Comparison of ENCODE assay signal across 1 cellular context in genomic region chr14:74954232-74954946, GRCh38.
A peak's percentile ranks its signal among the peaks of the same experiment; 100 is the strongest.
TF ChIP-seq lines count a peak whose summit lies in the region.

No MANE protein-coding gene starts in this region.

TF ChIP-seq in HepG2, 621 proteins besides CTCF, POLR2A, EP300 and RAD21 (continued from another document and continues in another):
- TF ChIP-seq ZNF770 (CRISPR knock-in tag; IDR thresholded peaks at IDR 0.05) = 0 out of 2 replicates have a peak, but pooled peaks have one; percentile 38
- no peak for TF ChIP-seq ZSCAN12 (CRISPR knock-in tag; IDR thresholded peaks at IDR 0.05)
- no peak for TF ChIP-seq ZNF891 (CRISPR knock-in tag; IDR thresholded peaks at IDR 0.05)
- no peak for TF ChIP-seq CENPBD1 (CRISPR knock-in tag; IDR thresholded peaks at IDR 0.05; ENCODE audit: borderline replicate concordance, low read depth)
- no peak for TF ChIP-seq ZNF737 (CRISPR knock-in tag; IDR thresholded peaks at IDR 0.05; ENCODE audit: borderline replicate concordance)
- TF ChIP-seq NFRKB (IDR thresholded peaks at IDR 0.05) = no peak
- TF ChIP-seq ZNF142 (CRISPR knock-in tag; IDR thresholded peaks at IDR 0.05) = 0 out of 2 replicates have a peak, but pooled peaks have one; percentile 45
- no peak for TF ChIP-seq MAZ (IDR thresholded peaks at IDR 0.05; ENCODE audit: borderline replicate concordance, low read depth, low read length)
- TF ChIP-seq MAZ (CRISPR knock-in tag; IDR thresholded peaks at IDR 0.05; ENCODE audit: low read depth) = peak; percentile 53; the same call in 1 of the 2 replicates
- TF ChIP-seq ELK4 (CRISPR knock-in tag; IDR thresholded peaks at IDR 0.05; ENCODE audit: borderline replicate concordance) = no peak
- TF ChIP-seq ETV6 (CRISPR knock-in tag; conservative IDR thresholded peaks at IDR 0.05) = 0 out of 2 replicates have a peak, but pooled peaks have one; percentile 15
- TF ChIP-seq ZMYM3 (CRISPR knock-in tag; IDR thresholded peaks at IDR 0.05) = peak; percentile 13; the same call in 1 of the 2 replicates
- TF ChIP-seq ZNF296 (CRISPR knock-in tag; conservative IDR thresholded peaks at IDR 0.05) = no peak
- TF ChIP-seq ZNF235 (CRISPR knock-in tag; IDR thresholded peaks at IDR 0.05; ENCODE audit: borderline replicate concordance) = no peak
- no peak for TF ChIP-seq RFX1 (IDR thresholded peaks at IDR 0.05)
- peak; percentile 46; the same call in 1 of the 2 replicates for TF ChIP-seq ZNF746 (CRISPR knock-in tag; IDR thresholded peaks at IDR 0.05)
- TF ChIP-seq FOSL1 (CRISPR knock-in tag; IDR thresholded peaks at IDR 0.05; ENCODE audit: borderline replicate concordance) = no peak
- TF ChIP-seq TBX2 (CRISPR knock-in tag; IDR thresholded peaks at IDR 0.05; ENCODE audit: borderline replicate concordance) = peak; percentile 49; the same call in 1 of the 2 replicates
- 0 out of 2 replicates have a peak, but pooled peaks have one; percentile 43 for TF ChIP-seq ZNF580 (CRISPR knock-in tag; IDR thresholded peaks at IDR 0.05; ENCODE audit: borderline replicate concordance, low read depth)
- TF ChIP-seq ZBTB7B (CRISPR knock-in tag; IDR thresholded peaks at IDR 0.05) = peak; percentile 80; the same call in 1 of the 2 replicates
- no peak for TF ChIP-seq TGIF2 (CRISPR knock-in tag; IDR thresholded peaks at IDR 0.05)
- peak; percentile 47; the same call in 1 of the 2 replicates for TF ChIP-seq HMGXB3 (CRISPR knock-in tag; IDR thresholded peaks at IDR 0.05; ENCODE audit: borderline replicate concordance)
- TF ChIP-seq ARID5B (CRISPR knock-in tag; IDR thresholded peaks at IDR 0.05) = peak; percentile 5; the same call in 1 of the 2 replicates
- TF ChIP-seq GATA4 (IDR thresholded peaks at IDR 0.05; ENCODE audit: borderline replicate concordance, low read depth) = no peak
- TF ChIP-seq TFAP4 (IDR thresholded peaks at IDR 0.05; ENCODE audit: borderline replicate concordance, low read depth) = peak; percentile 98
- no peak for TF ChIP-seq ATF5 (CRISPR knock-in tag; IDR thresholded peaks at IDR 0.05; ENCODE audit: low read depth)
- no peak for TF ChIP-seq ZC3H4 (CRISPR knock-in tag; IDR thresholded peaks at IDR 0.05; ENCODE audit: borderline replicate concordance)
- peak; percentile 15; the same call in 1 of the 2 replicates for TF ChIP-seq ZFP1 (CRISPR knock-in tag; IDR thresholded peaks at IDR 0.05)
- no peak for TF ChIP-seq GRHL1 (CRISPR knock-in tag; conservative IDR thresholded peaks at IDR 0.05)
- no peak; the same call in 1 of the 2 replicates for TF ChIP-seq RXRA (CRISPR knock-in tag; IDR thresholded peaks at IDR 0.05)
- TF ChIP-seq ZNF136 (CRISPR knock-in tag; IDR thresholded peaks at IDR 0.05; ENCODE audit: low read depth) = no peak
- peak; percentile 34; the same call in 1 of the 2 replicates for TF ChIP-seq ZNF691 (CRISPR knock-in tag; IDR thresholded peaks at IDR 0.05; ENCODE audit: borderline replicate concordance, low read depth)
